20 cellular contexts compared by ENCODE assay signal in genomic region chr22:22647952-22648351, GRCh38. TPM values are rescaled to one million over a fixed set of nuclear protein-coding genes. Genes with fewer than 3 reads are reported as not detected.
DNase-seq lines count a peak whose midpoint lies in the region; ATAC-seq and TF ChIP-seq lines count a peak whose summit lies in the region.
"Not testable (repeated sequence)": the region's sequence is repeated elsewhere in the genome, so short reads cannot be mapped to it uniquely, and the experiment has no call there.
"Had no signal": no experiment of that assay in that cellular context is flagged by ENCODE, and none has a peak within 500 bp of the region (broad histone marks: within the 10 kb centered on the region; RNA-seq: fewer than 3 reads in every experiment).

No MANE protein-coding gene starts in this region.

- POLR2A ChIA-PET in CD4-positive, alpha-beta memory T cell (lab: Charles Lee; ENCODE audit: partially characterized antibody); activated CD4-positive, alpha-beta T cell treated with anti-CD3 and anti-CD28 coated beads for 36 hours (lab: Charles Lee): not testable (repeated sequence)

- H3K36me3 Mint-ChIP-seq in CD4-positive, alpha-beta memory T cell; activated CD4-positive, alpha-beta T cell treated with anti-CD3 and anti-CD28 coated beads for 36 hours (ENCODE audit: low read depth); memory B cell: not testable (repeated sequence)

- peak overlapping the region; percentile 30; the same call in 1 of the 2 replicates for H2AFZ ChIP-seq in KMS-11 (ENCODE audit: low read depth)

- ATAC-seq in activated CD4-positive, alpha-beta T cell treated with anti-CD3 and anti-CD28 coated beads for 36 hours; heart right ventricle; memory B cell (ENCODE audit: low read depth); psoas muscle; upper lobe of left lung (ENCODE audit: low FRiP score in 2 of 2): not testable (repeated sequence)

- not testable (repeated sequence) for TF ChIP-seq POLR2A in upper lobe of left lung (IDR thresholded peaks at IDR 0.05)

- H3K27me3 ChIP-seq in CD4-positive, alpha-beta memory T cell (ENCODE audit: insufficient read depth, low read length); KMS-11 (ENCODE audit: insufficient read depth, low read depth); colonic mucosa; heart right ventricle; psoas muscle (ENCODE audit: insufficient read depth in 3 of 3, low read length in 2 of 3); upper lobe of left lung: not testable (repeated sequence)

- H3K36me3 ChIP-seq in CD4-positive, alpha-beta memory T cell (ENCODE audit: insufficient read depth, low read length); KMS-11 (ENCODE audit: insufficient read depth); colonic mucosa; heart right ventricle; psoas muscle (ENCODE audit: insufficient read depth in 1 of 2, low read depth in 1 of 2); upper lobe of left lung: not testable (repeated sequence)

- H3K4me3 Mint-ChIP-seq in CD4-positive, alpha-beta memory T cell; activated CD4-positive, alpha-beta T cell treated with anti-CD3 and anti-CD28 coated beads for 36 hours; memory B cell: not testable (repeated sequence)

- H3K9ac ChIP-seq in KMS-11; colonic mucosa (ENCODE audit: low read depth in 2 of 2, low read length in 2 of 2): not testable (repeated sequence)

- CTCF ChIA-PET in CD4-positive, alpha-beta memory T cell (lab: Charles Lee; ENCODE audit: partially characterized antibody); activated CD4-positive, alpha-beta T cell treated with anti-CD3 and anti-CD28 coated beads for 36 hours (lab: Charles Lee): not testable (repeated sequence)

- H3K27ac Mint-ChIP-seq in CD4-positive, alpha-beta memory T cell; activated CD4-positive, alpha-beta T cell treated with anti-CD3 and anti-CD28 coated beads for 36 hours; memory B cell: not testable (repeated sequence)

- intact Hi-C loops in CD4-positive, alpha-beta memory T cell (cut with micrococcal nuclease); activated CD4-positive, alpha-beta T cell treated with anti-CD3 and anti-CD28 coated beads for 36 hours (cut with DNase I, micrococcal nuclease); colonic mucosa (cut with DNase I); heart right ventricle (cut with DNase I); psoas muscle (cut with DNase I): not testable (repeated sequence)

- not testable (repeated sequence) for H4K20me1 ChIP-seq in KMS-11 (ENCODE audit: insufficient read depth)

- not testable (repeated sequence) for H3K4me3 ChIP-seq in CD4-positive, alpha-beta memory T cell (ENCODE audit: low read length in 2 of 2); KMS-11 (IDR thresholded peaks at IDR 0.05; ENCODE audit: insufficient read depth, low read depth, low read length); colonic mucosa; heart right ventricle; psoas muscle; upper lobe of left lung

- not testable (repeated sequence) for H3K27me3 Mint-ChIP-seq in CD4-positive, alpha-beta memory T cell; activated CD4-positive, alpha-beta T cell treated with anti-CD3 and anti-CD28 coated beads for 36 hours; memory B cell

- H3K4me2 ChIP-seq in KMS-11, result not testable (repeated sequence)

- WGBS in heart right ventricle, 2 donors, result 31 to 47% methylated on average over 6 to 12 of the region's 12 CpGs
- 4 to 47% (median 20%) methylated on average over 5 to 12 of the region's 12 CpGs for WGBS in psoas muscle, 3 donors
- WGBS in upper lobe of left lung, 2 donors, result 34 to 56% methylated on average over 3 to 9 of the region's 12 CpGs

- peak in 3 of 5 donors; percentile 5 to 23 (median 6) for DNase-seq in CD4-positive, alpha-beta memory T cell
- DNase-seq in activated CD4-positive, alpha-beta T cell treated with anti-CD3 and anti-CD28 coated beads for 36 hours, result peak; percentile 6
- DNase-seq in colonic mucosa, heart right ventricle, psoas muscle, upper lobe of left lung: not testable (repeated sequence)
- DNase-seq in memory B cell (ENCODE audit: low spot score in 2 of 2), result peak; percentile 15 to 40

- TF ChIP-seq CTCF in KMS-11 (conservative IDR thresholded peaks at IDR 0.05; ENCODE audit: low read depth, low read length), result not testable (repeated sequence)
- peak; percentile 18 for TF ChIP-seq CTCF in colonic mucosa (IDR thresholded peaks at IDR 0.05)
- peak in 8 of 9 donors; percentile 14 to 53 (median 45) for TF ChIP-seq CTCF in heart right ventricle (IDR thresholded peaks at IDR 0.05)
- TF ChIP-seq CTCF in psoas muscle (IDR thresholded peaks at IDR 0.05), result peak; percentile 36
- peak; percentile 40 to 72 (median 52) for TF ChIP-seq CTCF in upper lobe of left lung (IDR thresholded peaks at IDR 0.05)

- H3K9me3 Mint-ChIP-seq in CD4-positive, alpha-beta memory T cell; activated CD4-positive, alpha-beta T cell treated with anti-CD3 and anti-CD28 coated beads for 36 hours (ENCODE audit: low read depth); memory B cell: not testable (repeated sequence)

- not testable (repeated sequence) for H3K4me1 Mint-ChIP-seq in CD4-positive, alpha-beta memory T cell; activated CD4-positive, alpha-beta T cell treated with anti-CD3 and anti-CD28 coated beads for 36 hours; memory B cell

- H3K9me3 ChIP-seq in CD4-positive, alpha-beta memory T cell (ENCODE audit: control insufficient read depth in 1 of 2, low read length in 2 of 2); colonic mucosa; heart right ventricle; psoas muscle; upper lobe of left lung: not testable (repeated sequence)

- not testable (repeated sequence) for H3K79me2 ChIP-seq in KMS-11 (ENCODE audit: insufficient read depth, low read depth)

- not testable (repeated sequence) for TF ChIP-seq EP300 in upper lobe of left lung (IDR thresholded peaks at IDR 0.05)

- not testable (repeated sequence) for H3K27ac ChIP-seq in CD4-positive, alpha-beta memory T cell (ENCODE audit: low read depth, low read length); KMS-11; colonic mucosa; heart right ventricle; psoas muscle; upper lobe of left lung

- H3K4me1 ChIP-seq in CD4-positive, alpha-beta memory T cell (ENCODE audit: insufficient read depth, low read length); KMS-11 (ENCODE audit: low read depth, poor library complexity, severe bottlenecking); colonic mucosa; heart right ventricle; psoas muscle; upper lobe of left lung: not testable (repeated sequence)

RNA-seq across cellular contexts. Expression of gene GGTLC2, which starts 3.5 kb away (rescaled TPM):
- total RNA-seq in CD4-positive, alpha-beta memory T cell, result not detected
- not detected for polyA plus RNA-seq in CD4-positive, alpha-beta memory T cell
- not detected for total RNA-seq in activated CD4-positive, alpha-beta T cell treated with anti-CD3 and anti-CD28 coated beads for 36 hours
- total RNA-seq in colonic mucosa (not detected), heart right ventricle (not detected), psoas muscle (not detected), upper lobe of left lung (1 to 10 TPM in 3 of 6 donors, under 1 TPM in 1, not detected in 2; 0.89 to 5.3 (median 4.3) TPM)
- polyA plus RNA-seq in heart right ventricle (not detected), psoas muscle (not detected)
- total RNA-seq: activated naive CD8-positive, alpha-beta T cell treated with anti-CD3 and anti-CD28 coated beads for 36 hours; activated T-cell treated with anti-CD3 and anti-CD28 coated beads, Interleukin-2, amount 50 U/mL, for 4 hours; astrocyte; esophagus mucosa; frontal cortex; G401; H7; pulmonary artery endothelial cell; SK-MEL-5; subcutaneous adipose tissue; T-cell had no signal
- polyA plus RNA-seq: BJ had no signal
